In genomic region chr3:195458188-195458800, GRCh38 we compare ENCODE assay signal across 8 cellular contexts. TPM values are rescaled to one million over a fixed set of nuclear protein-coding genes. Genes with fewer than 3 reads are reported as not detected.
DNase-seq lines count a peak whose midpoint lies in the region; ATAC-seq and TF ChIP-seq lines count a peak whose summit lies in the region.

No MANE protein-coding gene starts in this region.

- no peaks in the 10 kb centered on the region for H3K27me3 Mint-ChIP-seq in T-cell

- H3K27ac ChIP-seq in RWPE1 (no peak overlapping the region), esophagus muscularis mucosa (replicated peaks in 1 of 4) (no peak overlapping the region), aorta (ENCODE audit: low read depth in 1 of 2, low read length in 2 of 2) (no peak overlapping the region)

- H3K4me1 Mint-ChIP-seq in T-cell: peaks cover 25 to 27% (median 25%) of the 10 kb centered on the region in 3 donors

- H3K36me3 ChIP-seq in mucosa of descending colon (ENCODE audit: low read depth) (no peaks in the 10 kb centered on the region), esophagus muscularis mucosa (no peaks in the 10 kb centered on the region), aorta (ENCODE audit: control insufficient read depth in 1 of 2, insufficient read depth in 2 of 2, low read length in 1 of 2) (no peaks in the 10 kb centered on the region)

- intact Hi-C loops in mucosa of descending colon (cut with DNase I, micrococcal nuclease): no loop called here
- intact Hi-C loops in esophagus muscularis mucosa (cut with DNase I): no loop called here
- intact Hi-C loops in aorta (cut with DNase I): no loop called here

- POLR2A ChIA-PET in T-cell (lab: Charles Lee): no interaction called here
- POLR2A ChIA-PET in RWPE1 (lab: Yijun Ruan, JAX; ENCODE audit: low non-redundant PET): no interaction called here

- peak overlapping the region; percentile 93 to 94 for H3K27ac Mint-ChIP-seq in T-cell

- peak overlapping the region; percentile 18 to 55 (median 54) for H3K4me3 Mint-ChIP-seq in T-cell

- H3K9me3 ChIP-seq in mucosa of descending colon (no peaks in the 10 kb centered on the region), esophagus muscularis mucosa (no peaks in the 10 kb centered on the region), aorta (ENCODE audit: control insufficient read depth, low read length) (no peaks in the 10 kb centered on the region)

- H3K4me3 ChIP-seq in mucosa of descending colon: no peak overlapping the region
- no peak overlapping the region for H3K4me3 ChIP-seq in esophagus muscularis mucosa
- no peak overlapping the region for H3K4me3 ChIP-seq in aorta (ENCODE audit: low read length in 2 of 2)

- H3K36me3 Mint-ChIP-seq in T-cell: peaks cover 2% of the 10 kb centered on the region

- TF ChIP-seq CTCF in mucosa of descending colon (IDR thresholded peaks at IDR 0.05) (no peak), RWPE1 (conservative IDR thresholded peaks at IDR 0.05; ENCODE audit: low read depth) (no peak), esophagus muscularis mucosa (IDR thresholded peaks at IDR 0.05) (no peak)

- H3K4me1 ChIP-seq in mucosa of descending colon (ENCODE audit: low read depth) (peaks cover 28% of the 10 kb centered on the region), esophagus muscularis mucosa (peaks cover 0 to 7% (median 6%) of the 10 kb centered on the region in 4 donors), aorta (ENCODE audit: control insufficient read depth in 1 of 2, insufficient read depth in 2 of 2, low read length in 2 of 2) (no peaks in the 10 kb centered on the region)

- CTCF ChIA-PET in T-cell (lab: Charles Lee) (interaction anchor here in 1 of 2 donors (1.2 kb wide), 1 partner anchor 18 kb away, joined by 3 read pairs; no protein-coding TSS in a partner anchor), RWPE1 (lab: Yijun Ruan, JAX) (no interaction called here)

- peaks cover 4 to 5% (median 4%) of the 10 kb centered on the region in 3 donors for H3K9me3 Mint-ChIP-seq in T-cell

- DNase-seq in T-cell (peak in 3 of 34 experiments; percentile 13 to 17 (median 16)), mucosa of descending colon (peak in 1 of 3 donors; percentile 24), RWPE1 (ENCODE audit: low spot score) (no peak), esophagus muscularis mucosa (ENCODE audit: extremely low spot score) (no peak), GOT3 (lab: John Stamatoyannopoulos, UW) (no peak), aorta (no peak)

- TF ChIP-seq POLR2A in esophagus muscularis mucosa (IDR thresholded peaks at IDR 0.05; ENCODE audit: low read depth): no peak

- H3K27me3 ChIP-seq in esophagus muscularis mucosa (no peaks in the 10 kb centered on the region), aorta (ENCODE audit: control insufficient read depth in 1 of 2, insufficient read depth in 2 of 2, low read length in 1 of 2) (no peaks in the 10 kb centered on the region)

- 76% methylated on average over 6 of the region's 6 CpGs for WGBS in esophagus muscularis mucosa
- WGBS in aorta, 2 donors: 55 to 58% methylated on average over 6 of the region's 6 CpGs

- TF ChIP-seq EP300 in esophagus muscularis mucosa (IDR thresholded peaks at IDR 0.05): no peak

- ATAC-seq in GM18517 (IDR thresholded peaks at IDR 0.05; ENCODE audit: unreplicated experiment): peak; percentile 74
- peak; percentile 87 for ATAC-seq in HG02938 (IDR thresholded peaks at IDR 0.05; ENCODE audit: unreplicated experiment)
- ATAC-seq in T-cell (replicated peaks in 1 of 4): peak; percentile 86 to 97 (median 95)
- ATAC-seq in mucosa of descending colon: peak; percentile 72
- ATAC-seq in aorta (ENCODE audit: low FRiP score): no peak

RNA-seq across cellular contexts. Expression of gene ACAP2, which starts 15.5 kb away (rescaled TPM):
- 10 to 100 TPM; 63.6 to 90.7 (median 72.5) TPM for total RNA-seq in T-cell
- 10 to 100 TPM; 55.2 to 69.2 (median 69.2) TPM for total RNA-seq in mucosa of descending colon
- 10 to 100 TPM; 31.8 to 85.8 (median 43.9) TPM for total RNA-seq in esophagus muscularis mucosa
- total RNA-seq in aorta: 10 to 100 TPM; 38.7 to 70.3 TPM
- polyA plus RNA-seq in aorta: 1 to 10 TPM; 6.5 to 9.9 TPM
